Comparison of ENCODE assay signal across 9 cellular contexts in the genomic region with DNA sequence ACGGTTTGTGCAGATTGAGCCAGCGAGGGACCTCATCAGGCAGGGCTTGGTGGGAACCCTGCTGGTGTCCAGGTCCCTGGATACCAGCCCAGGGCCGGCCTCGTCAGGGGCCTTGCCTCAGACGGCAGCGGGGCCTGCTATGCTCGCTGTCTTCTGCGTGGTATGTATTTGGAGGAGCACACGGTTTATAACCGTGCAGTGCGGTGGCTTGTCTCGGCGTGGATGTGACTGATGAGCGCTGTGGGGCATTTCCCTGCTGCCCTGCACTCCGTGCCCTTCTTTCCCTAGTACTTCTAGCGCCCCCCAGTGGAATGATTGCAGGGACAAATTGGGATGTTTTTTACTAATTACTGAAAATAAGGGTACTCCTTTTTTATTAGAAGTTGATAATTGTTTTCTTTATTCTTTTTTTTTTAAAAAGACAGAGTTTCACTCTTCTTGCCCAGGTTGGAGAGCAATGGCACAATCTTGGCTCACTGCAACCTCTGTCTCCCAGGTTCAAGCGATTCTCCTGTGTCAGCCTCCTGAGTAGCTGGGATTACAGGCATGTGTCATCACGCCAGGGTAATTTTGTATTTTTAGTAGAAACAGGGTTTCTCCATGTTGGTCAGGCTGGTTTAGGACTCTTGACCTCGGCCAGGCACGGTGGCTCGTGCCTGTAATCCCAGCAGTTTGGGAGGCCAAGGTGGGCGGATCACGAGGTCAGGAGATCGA. TPM values are rescaled to one million over a fixed set of nuclear protein-coding genes. Genes with fewer than 3 reads are reported as not detected.
DNase-seq lines count a peak whose midpoint lies in the region; ATAC-seq and TF ChIP-seq lines count a peak whose summit lies in the region.
"Had no signal": no experiment of that assay in that cellular context is flagged by ENCODE, and none has a peak within 500 bp of the region (broad histone marks: within the 10 kb centered on the region; RNA-seq: fewer than 3 reads in every experiment).

No MANE protein-coding gene starts in this region.

- DNase-seq in DMS53 (lab: John Stamatoyannopoulos, UW) = peak; percentile 78
- DNase-seq in M059J (ENCODE audit: low read depth) = peak; percentile 19
- DNase-seq in activated CD8-positive, alpha-beta T cell treated with anti-CD3 and anti-CD28 coated beads for 36 hours = peak; percentile 72
- DNase-seq in globus pallidus (ENCODE audit: low spot score) = peak; percentile 81
- peak; percentile 33 for DNase-seq in renal cortical epithelial cell (ENCODE audit: low read depth)
- no peak for DNase-seq in middle frontal gyrus (ENCODE audit: extremely low spot score, low spot score)

- no peak overlapping the region for H3K27ac Mint-ChIP-seq in activated CD8-positive, alpha-beta T cell treated with anti-CD3 and anti-CD28 coated beads for 36 hours
- H3K27ac Mint-ChIP-seq in activated T-helper 17 cell treated with anti-CD3 and anti-CD28 coated beads, Interleukin-2, amount 50 U/mL, for 72 hours = no peak overlapping the region

- no peak overlapping the region for H3K4me3 Mint-ChIP-seq in activated CD8-positive, alpha-beta T cell treated with anti-CD3 and anti-CD28 coated beads for 36 hours
- no peak overlapping the region for H3K4me3 Mint-ChIP-seq in activated T-helper 17 cell treated with anti-CD3 and anti-CD28 coated beads, Interleukin-2, amount 50 U/mL, for 72 hours
- H3K4me3 Mint-ChIP-seq: T-cell had no signal

- H3K4me1 Mint-ChIP-seq in activated CD8-positive, alpha-beta T cell treated with anti-CD3 and anti-CD28 coated beads for 36 hours (ENCODE audit: low read depth) = peaks cover 10% of the 10 kb centered on the region
- H3K4me1 Mint-ChIP-seq in activated T-helper 17 cell treated with anti-CD3 and anti-CD28 coated beads, Interleukin-2, amount 50 U/mL, for 72 hours = peaks cover 6% of the 10 kb centered on the region

- CTCF ChIA-PET in activated CD8-positive, alpha-beta T cell treated with anti-CD3 and anti-CD28 coated beads for 36 hours (lab: Charles Lee) = interaction anchor here (0.9 to 3.7 kb wide), 5 partner anchors 8 to 111 kb away, joined by 3 to 17 read pairs (median 5); no protein-coding TSS in a partner anchor

- H3K27me3 Mint-ChIP-seq in activated CD8-positive, alpha-beta T cell treated with anti-CD3 and anti-CD28 coated beads for 36 hours = no peaks in the 10 kb centered on the region
- H3K27me3 Mint-ChIP-seq in activated T-helper 17 cell treated with anti-CD3 and anti-CD28 coated beads, Interleukin-2, amount 50 U/mL, for 72 hours = no peaks in the 10 kb centered on the region
- H3K27me3 Mint-ChIP-seq: T-cell had no signal

- no peak for ATAC-seq in activated CD8-positive, alpha-beta T cell treated with anti-CD3 and anti-CD28 coated beads for 36 hours
- no peak for ATAC-seq in GM21423 (IDR thresholded peaks at IDR 0.05; ENCODE audit: unreplicated experiment)
- ATAC-seq in activated T-helper 17 cell treated with anti-CD3 and anti-CD28 coated beads, Interleukin-2, amount 50 U/mL, for 72 hours (replicated peaks) = no peak
- ATAC-seq: T-cell had no signal

- H3K9me3 Mint-ChIP-seq in activated CD8-positive, alpha-beta T cell treated with anti-CD3 and anti-CD28 coated beads for 36 hours = no peaks in the 10 kb centered on the region
- no peaks in the 10 kb centered on the region for H3K9me3 Mint-ChIP-seq in activated T-helper 17 cell treated with anti-CD3 and anti-CD28 coated beads, Interleukin-2, amount 50 U/mL, for 72 hours
- H3K9me3 Mint-ChIP-seq: T-cell had no signal

- POLR2A ChIA-PET in activated CD8-positive, alpha-beta T cell treated with anti-CD3 and anti-CD28 coated beads for 36 hours (lab: Charles Lee) = no interaction called here

- intact Hi-C loops in activated CD8-positive, alpha-beta T cell treated with anti-CD3 and anti-CD28 coated beads for 36 hours (cut with micrococcal nuclease) = no loop called here

- peaks cover 34% of the 10 kb centered on the region for H3K36me3 Mint-ChIP-seq in activated CD8-positive, alpha-beta T cell treated with anti-CD3 and anti-CD28 coated beads for 36 hours (ENCODE audit: low read depth)
- H3K36me3 Mint-ChIP-seq in activated T-helper 17 cell treated with anti-CD3 and anti-CD28 coated beads, Interleukin-2, amount 50 U/mL, for 72 hours (ENCODE audit: low read depth) = peaks cover 89% of the 10 kb centered on the region

- peak; percentile 73 for TF ChIP-seq CTCF in activated CD8-positive, alpha-beta T cell treated with anti-CD3 and anti-CD28 coated beads for 36 hours (IDR thresholded peaks at IDR 0.05)

RNA-seq across cellular contexts. Expression of gene TBCD, which starts 15.3 kb away (rescaled TPM):
- total RNA-seq in M059J (2014; rRNA removed; shearing (Covaris generic)) = 13.4 and 24.7 TPM in 2 replicates
- total RNA-seq in activated CD8-positive, alpha-beta T cell treated with anti-CD3 and anti-CD28 coated beads for 36 hours = 10 to 100 TPM; 77.8 to 85.8 TPM
- total RNA-seq in renal cortical epithelial cell = 10.6 and 38.5 TPM in 2 replicates
- total RNA-seq in activated T-helper 17 cell treated with anti-CD3 and anti-CD28 coated beads, Interleukin-2, amount 50 U/mL, for 72 hours = 100 to 1,000 TPM; 111 to 139 TPM

RNA-seq across cellular contexts. Expression of gene FN3K, which starts 31.8 kb away (rescaled TPM):
- 0.64 TPM in 1 of 2 replicates, not detected in the other for total RNA-seq in M059J (2014; rRNA removed; shearing (Covaris generic))
- 1 to 10 TPM in 1 of 2 experiments, under 1 TPM in 1; 0.96 to 1.2 TPM for total RNA-seq in activated CD8-positive, alpha-beta T cell treated with anti-CD3 and anti-CD28 coated beads for 36 hours
- total RNA-seq in renal cortical epithelial cell = 3.6 and 16.8 TPM in 2 replicates
- total RNA-seq in activated T-helper 17 cell treated with anti-CD3 and anti-CD28 coated beads, Interleukin-2, amount 50 U/mL, for 72 hours = 1 to 10 TPM; 5.3 to 6.1 TPM

RNA-seq across cellular contexts. Expression of gene FN3KRP, which starts 50.7 kb away (rescaled TPM):
- 27.4 and 32.8 TPM in 2 replicates for total RNA-seq in M059J (2014; rRNA removed; shearing (Covaris generic))
- 10 to 100 TPM; 28.3 to 32.8 TPM for total RNA-seq in activated CD8-positive, alpha-beta T cell treated with anti-CD3 and anti-CD28 coated beads for 36 hours
- total RNA-seq in renal cortical epithelial cell = 18.8 and 21.3 TPM in 2 replicates
- 10 to 100 TPM; 45.8 to 47.4 TPM for total RNA-seq in activated T-helper 17 cell treated with anti-CD3 and anti-CD28 coated beads, Interleukin-2, amount 50 U/mL, for 72 hours
